28 cellular contexts compared by ENCODE assay signal in the genomic region with DNA sequence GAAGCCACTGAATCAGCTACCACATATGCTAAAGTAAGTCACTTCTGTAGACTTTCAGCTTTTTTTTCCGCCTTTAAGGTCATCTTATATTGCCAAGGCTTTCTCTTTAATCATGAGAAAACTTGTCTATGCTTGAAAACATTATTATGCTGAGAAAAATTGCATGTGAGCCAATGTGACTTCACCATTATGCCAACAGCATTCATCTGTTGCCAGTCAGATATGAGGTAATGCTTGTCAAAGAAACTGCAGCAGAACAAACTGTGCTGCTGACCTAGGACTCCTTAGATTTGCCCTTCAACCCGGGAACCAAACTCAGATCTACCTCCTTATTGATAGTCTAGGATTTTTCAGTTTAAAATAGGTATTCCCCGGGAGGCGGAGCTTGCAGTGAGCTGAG. TPM values are rescaled to one million over a fixed set of nuclear protein-coding genes. Genes with fewer than 3 reads are reported as not detected.
A peak's percentile ranks its signal among the peaks of the same experiment; 100 is the strongest.
DNase-seq lines count a peak whose midpoint lies in the region; ATAC-seq and TF ChIP-seq lines count a peak whose summit lies in the region.
"Had no signal": no experiment of that assay in that cellular context is flagged by ENCODE, and none has a peak within 500 bp of the region (broad histone marks: within the 10 kb centered on the region; RNA-seq: fewer than 3 reads in every experiment).

No MANE protein-coding gene starts in this region.

- in situ Hi-C loops in mammary epithelial cell (cut with MboI; ENCODE audit: low sequenced_read_pairs in 2 of 2): no loop called here

- no peaks in the 10 kb centered on the region for H3F3A ChIP-seq in SK-N-SH (replicated peaks; ENCODE audit: insufficient read depth)

- H3K9me2 ChIP-seq in SK-N-SH: no peaks in the 10 kb centered on the region

- H3K27ac ChIP-seq in mammary epithelial cell (ENCODE audit: insufficient read depth, low read depth, low read length) (peak overlapping the region; percentile 26), breast epithelium (no peak overlapping the region), SK-N-SH (ENCODE audit: low read depth in 2 of 2, low read length in 1 of 2) (no peak overlapping the region)
- H3K27ac ChIP-seq: 22Rv1, GM23248, heart right ventricle, left lung had no signal

- intact Hi-C loops in mammary epithelial cell (cut with micrococcal nuclease) (no loop called here), breast epithelium (cut with DNase I; ENCODE audit: low total_unique reads) (no loop called here)

- dilution Hi-C loops in mammary epithelial cell (cut with HindIII; ENCODE audit: low sequenced_read_pairs): loop anchor here (5.0 kb wide), 1 partner anchor 84 kb away; no protein-coding TSS in a partner anchor

- 40% methylated on average over 4 of the region's 4 CpGs for WGBS in mammary epithelial cell (ENCODE audit: low coverage, missing lambda C conversion rate)
- WGBS in SK-N-SH (ENCODE audit: low lambda C conversion rate): 80% methylated on average over 4 of the region's 4 CpGs

- ATAC-seq in HG03139 (IDR thresholded peaks at IDR 0.05; ENCODE audit: unreplicated experiment): no peak
- ATAC-seq: activated CD8-positive, alpha-beta T cell treated with anti-CD3 and anti-CD28 coated beads, Interleukin-2, amount 10 ng/mL, durations not matched to agents 7 days and 5 days; left lung; natural killer cell treated with Interleukin-12 subunit alpha and Interleukin-12 subunit beta and Interleukin-15 and Interleukin-18, amount 100 ng/mL, for 72 hours; sciatic nerve; T-cell had no signal

- peaks cover 15% of the 10 kb centered on the region for H3K79me2 ChIP-seq in mammary epithelial cell (ENCODE audit: insufficient read depth, low read length)
- H3K79me2 ChIP-seq in SK-N-SH (ENCODE audit: insufficient read depth): no peaks in the 10 kb centered on the region

- H3K36me3 ChIP-seq in mammary epithelial cell (ENCODE audit: insufficient read depth, low read length): no peaks in the 10 kb centered on the region
- H3K36me3 ChIP-seq in breast epithelium: no peaks in the 10 kb centered on the region
- no peaks in the 10 kb centered on the region for H3K36me3 ChIP-seq in SK-N-SH (replicated peaks in 1 of 2; ENCODE audit: control insufficient read depth in 1 of 2, insufficient read depth in 2 of 2, low read length in 1 of 2)
- H3K36me3 ChIP-seq: heart right ventricle, left lung, tibial nerve had no signal

- H3K4me3 ChIP-seq in mammary epithelial cell (replicated peaks in 1 of 3; ENCODE audit: insufficient read depth in 1 of 3, low read depth in 2 of 3, low read length in 3 of 3) (no peak overlapping the region), breast epithelium (no peak overlapping the region), SK-N-SH (ENCODE audit: low read depth in 2 of 2, low read length in 1 of 2) (no peak overlapping the region)
- H3K4me3 ChIP-seq: GM23248, heart right ventricle, left lung, tibial nerve had no signal

- H2AFZ ChIP-seq in mammary epithelial cell (ENCODE audit: low read depth, low read length): no peak overlapping the region
- H2AFZ ChIP-seq in SK-N-SH (ENCODE audit: low read depth): no peak overlapping the region
- H2AFZ ChIP-seq: GM23248 had no signal

- H4K20me1 ChIP-seq in mammary epithelial cell (ENCODE audit: insufficient read depth, low read length): no peaks in the 10 kb centered on the region
- H4K20me1 ChIP-seq in SK-N-SH (ENCODE audit: insufficient read depth): no peaks in the 10 kb centered on the region

- H3K27me3 ChIP-seq in mammary epithelial cell (ENCODE audit: insufficient read depth, low read length): no peaks in the 10 kb centered on the region
- H3K27me3 ChIP-seq in breast epithelium: no peaks in the 10 kb centered on the region
- no peaks in the 10 kb centered on the region for H3K27me3 ChIP-seq in SK-N-SH (ENCODE audit: insufficient read depth)
- H3K27me3 ChIP-seq: heart right ventricle, left lung, tibial nerve had no signal

- H3K4me1 ChIP-seq in mammary epithelial cell (ENCODE audit: insufficient read depth, low read length) (peaks cover 23% of the 10 kb centered on the region), breast epithelium (no peaks in the 10 kb centered on the region), SK-N-SH (ENCODE audit: control insufficient read depth in 1 of 2, insufficient read depth in 2 of 2, low read depth in 1 of 2, low read length in 1 of 2) (no peaks in the 10 kb centered on the region; a peak in 1 of 4 replicates)
- H3K4me1 ChIP-seq: left lung had no signal

- DNase-seq in mammary epithelial cell: peak; percentile 83
- DNase-seq in breast epithelium (ENCODE audit: low spot score in 2 of 2): no peak
- peak; percentile 29 for DNase-seq in cerebellar cortex (ENCODE audit: low spot score)
- peak; percentile 59 for DNase-seq in inferior parietal cortex (ENCODE audit: extremely low spot score)
- DNase-seq in superior temporal gyrus (ENCODE audit: extremely low spot score): peak; percentile 86
- DNase-seq in SK-N-SH: no peak
- no peak for DNase-seq in NCI-H82 (lab: John Stamatoyannopoulos, UW)
- DNase-seq: activated CD8-positive, alpha-beta T cell treated with anti-CD3 and anti-CD28 coated beads, Interleukin-2, amount 10 ng/mL, durations not matched to agents 7 days and 5 days; activated effector memory CD4-positive, alpha-beta T cell treated with Interleukin-2 at 50 U/mL for 16 hours; activated naive CD8-positive, alpha-beta T cell treated with anti-CD3 and anti-CD28 coated beads for 36 hours; activated T-cell treated with anti-CD3 and anti-CD28 coated beads for 4 hours; CD4-positive, alpha-beta memory T cell; cortex of kidney; DMS 273 treated with DMSO at 0.1 percent for 48 hours; GM23248; heart right ventricle; left lung; NCI-H2081 treated with DMSO at 0.1 percent for 48 hours; NCI-H345; OCI-M1; SIG-M5; stimulated activated naive CD4-positive, alpha-beta T cell treated with Interleukin-2 at 50 U/mL for 16 hours; T-cell had no signal

- POLR2A ChIA-PET in SK-N-SH (lab: Yijun Ruan, JAX): no interaction called here

- TF ChIP-seq EP300 in SK-N-SH (IDR thresholded peaks at IDR 0.05; ENCODE audit: borderline replicate concordance in 1 of 2, low read depth in 1 of 2, low read length in 1 of 2): no peak

- TF ChIP-seq RAD21 in SK-N-SH (IDR thresholded peaks at IDR 0.05; ENCODE audit: low read length): no peak

- BruUV-seq in mammary epithelial cell (replicated peaks; lab: Mats Ljungman, UMichigan): no TSS peak

- H3K4me2 ChIP-seq in mammary epithelial cell (ENCODE audit: insufficient read depth, low read depth, low read length): no peak overlapping the region
- H3K4me2 ChIP-seq in SK-N-SH: no peak overlapping the region

- H3K9ac ChIP-seq in mammary epithelial cell (ENCODE audit: insufficient read depth, low read length) (no peak overlapping the region), SK-N-SH (no peak overlapping the region)
- H3K9ac ChIP-seq: GM23248 had no signal

- no peak for TF ChIP-seq CTCF in mammary epithelial cell (conservative IDR thresholded peaks at IDR 0.05 in 1 of 2, IDR thresholded peaks at IDR 0.05 in 1 of 2; ENCODE audit: extremely low read depth in 1 of 2, insufficient read depth in 1 of 2, low read depth in 1 of 2, low read length in 2 of 2)
- no peak for TF ChIP-seq CTCF in breast epithelium (IDR thresholded peaks at IDR 0.05)
- no peak for TF ChIP-seq CTCF in SK-N-SH (IDR thresholded peaks at IDR 0.05)

- CTCF ChIA-PET in mammary epithelial cell (lab: Charles Lee; ENCODE audit: low non-redundant PET): interaction anchor here (0.5 kb wide), 1 partner anchor 77 kb away, joined by 4 read pairs; no protein-coding TSS in a partner anchor
- CTCF ChIA-PET in SK-N-SH (lab: Yijun Ruan, JAX): interaction anchor here (1.1 kb wide), 1 partner anchor 9 kb away, joined by 3 read pairs; no protein-coding TSS in a partner anchor

- H3K9me3 ChIP-seq in mammary epithelial cell (replicated peaks; ENCODE audit: insufficient read depth, low read length) (no peaks in the 10 kb centered on the region), breast epithelium (no peaks in the 10 kb centered on the region), SK-N-SH (no peaks in the 10 kb centered on the region)
- H3K9me3 ChIP-seq: heart right ventricle, left lung, tibial nerve had no signal

- TF ChIP-seq POLR2A in breast epithelium (IDR thresholded peaks at IDR 0.05): no peak

TF ChIP-seq in SK-N-SH, 30 proteins besides CTCF, POLR2A, EP300 and RAD21:
- TF ChIP-seq TAF1 (IDR thresholded peaks at IDR 0.05; ENCODE audit: borderline replicate concordance, low read depth, low read length) (no peak), NRF1 (IDR thresholded peaks at IDR 0.05; ENCODE audit: low read depth, low read length) (no peak), JUND (IDR thresholded peaks at IDR 0.05) (no peak), NFIC (IDR thresholded peaks at IDR 0.05; ENCODE audit: borderline replicate concordance) (no peak), RCOR1 (IDR thresholded peaks at IDR 0.05; ENCODE audit: low read length) (no peak), SIN3A (IDR thresholded peaks at IDR 0.05; ENCODE audit: borderline replicate concordance, low read depth, low read length) (no peak)

RNA-seq across cellular contexts. Expression of gene SLC44A1, which starts 34.3 kb away (rescaled TPM):
- total RNA-seq in mammary epithelial cell: 10 to 100 TPM; 29.1 to 35.7 TPM
- polyA plus RNA-seq in mammary epithelial cell: 19.0 TPM
- polyA minus RNA-seq in mammary epithelial cell: 77.1 TPM
- total RNA-seq in breast epithelium: 10 to 100 TPM; 53.7 to 62.6 (median 61.1) TPM
- polyA plus RNA-seq in SK-N-SH (2012; rRNA removed): 4.5 and 5.9 TPM in 2 replicates
- 8.5 and 11.2 TPM in 2 replicates for polyA plus RNA-seq in SK-N-SH (2012; cell fraction: cytosol; rRNA removed)
- 1.6 and 3.9 TPM in 2 replicates for polyA plus RNA-seq in SK-N-SH (2012; cell fraction: nucleus; rRNA removed)

Comparison
In these comparisons a context has a peak if more than half of its experiments do, and no peak if none do; other contexts are left out.
1. DNase-seq: peak in mammary epithelial cell (single experiment), cerebellar cortex (single experiment), inferior parietal cortex (single experiment) and superior temporal gyrus (single experiment); none in breast epithelium (0 of 2), SK-N-SH (single experiment) and NCI-H82 (single experiment).